8 cellular contexts compared by ENCODE assay signal in genomic region chr17:44186307-44187130, GRCh38. TPM values are rescaled to one million over a fixed set of nuclear protein-coding genes. Genes with fewer than 3 reads are reported as not detected.
DNase-seq lines count a peak whose midpoint lies in the region; ATAC-seq lines count a peak whose summit lies in the region.

Gene TMUB2, plus strand, starts transcription at chr17:44186972. Its CDS starts 737 bp downstream, at chr17:44187709.

- H3K4me1 Mint-ChIP-seq in dendritic cell treated with granulocyte-macrophage colony-stimulating factor and Interleukin-4, amounts not matched to agents 40 ng/mL and 50 ng/mL, for 4 days (ENCODE audit: low read depth) = peaks cover 52% of the 10 kb centered on the region

- intact Hi-C loops in dendritic cell treated with granulocyte-macrophage colony-stimulating factor and Interleukin-4, amounts not matched to agents 40 ng/mL and 50 ng/mL, for 4 days (cut with micrococcal nuclease) = loop anchor here (1.0 to 5.0 kb wide), 4 partner anchors 14 to 62 kb away; partner anchors contain the start of gene HROB

- H3K4me3 Mint-ChIP-seq in dendritic cell treated with granulocyte-macrophage colony-stimulating factor and Interleukin-4, amounts not matched to agents 40 ng/mL and 50 ng/mL, for 4 days = peak within 1 kb of the TSS; percentile 99

- H3K27ac Mint-ChIP-seq in dendritic cell treated with granulocyte-macrophage colony-stimulating factor and Interleukin-4, amounts not matched to agents 40 ng/mL and 50 ng/mL, for 4 days = peak within 1 kb of the TSS; percentile 99

- H3K9me3 Mint-ChIP-seq in dendritic cell treated with granulocyte-macrophage colony-stimulating factor and Interleukin-4, amounts not matched to agents 40 ng/mL and 50 ng/mL, for 4 days = no peaks in the 10 kb centered on the region

- peak; percentile 91 for ATAC-seq in GM19372 (IDR thresholded peaks at IDR 0.05; ENCODE audit: low read depth, unreplicated experiment)
- ATAC-seq in HG03558 (IDR thresholded peaks at IDR 0.05; ENCODE audit: extremely low read depth, unreplicated experiment) = peak; percentile 76
- peak; percentile 93 for ATAC-seq in left lobe of liver

- DNase-seq in C1 segment of cervical spinal cord (lab: John Stamatoyannopoulos, UW) (peak; percentile 81 to 100 (median 96)), NCI-H748 treated with DMSO at 0.1 percent for 48 hours (lab: John Stamatoyannopoulos, UW) (peak; percentile 99), left lobe of liver (ENCODE audit: low spot score) (peak; percentile 99)
- DNase-seq in activated CD4-positive, alpha-beta T cell treated with anti-CD3 and anti-CD28 coated beads, Interleukin-2, amount 50 U/mL, for 24 hours (ENCODE audit: low read depth in 1 of 2, low spot score in 1 of 2) = peak; percentile 99
- DNase-seq in stimulated activated CD4-positive, alpha-beta T cell treated with anti-CD3 and anti-CD28 coated beads, Interleukin-2, amount 100 ng/mL, for 4 hours (ENCODE audit: low read depth) = peak; percentile 99

- peaks cover 79% of the 10 kb centered on the region for H3K36me3 Mint-ChIP-seq in dendritic cell treated with granulocyte-macrophage colony-stimulating factor and Interleukin-4, amounts not matched to agents 40 ng/mL and 50 ng/mL, for 4 days (ENCODE audit: low read depth)

- no peaks in the 10 kb centered on the region for H3K27me3 Mint-ChIP-seq in dendritic cell treated with granulocyte-macrophage colony-stimulating factor and Interleukin-4, amounts not matched to agents 40 ng/mL and 50 ng/mL, for 4 days

RNA-seq across cellular contexts. Expression of gene TMUB2, which starts in this region (rescaled TPM):
- 14.3 TPM for total RNA-seq in left lobe of liver

Comparison
In these comparisons a context has a peak if more than half of its experiments do, and no peak if none do; other contexts are left out.
1. Peak in every context shown above with its lines: DNase-seq and ATAC-seq.